8 cellular contexts compared by ENCODE assay signal in the genomic region with DNA sequence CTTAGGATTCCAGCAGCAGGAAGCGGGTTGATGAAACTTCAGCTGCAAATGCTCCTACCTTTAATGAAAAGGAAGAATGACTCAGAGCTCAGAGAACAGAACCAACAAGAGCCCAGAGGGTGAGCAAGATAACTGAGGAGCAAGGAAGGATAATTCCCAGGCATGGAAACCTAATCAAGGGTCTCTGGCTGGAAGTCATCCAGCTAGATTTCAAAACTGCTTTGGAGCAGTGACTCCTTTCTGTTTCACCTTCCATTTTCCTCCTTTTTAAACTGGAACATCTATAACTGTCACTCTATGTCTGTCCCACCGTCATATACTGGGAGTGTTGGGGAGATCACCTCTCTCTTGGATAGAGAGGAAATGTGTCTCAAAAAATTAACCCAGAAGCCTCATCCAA.
"Had no signal": no experiment of that assay in that cellular context is flagged by ENCODE, and none has a peak within 500 bp of the region (broad histone marks: within the 10 kb centered on the region; RNA-seq: fewer than 3 reads in every experiment).

No MANE protein-coding gene starts in this region.

- H3K4me2 ChIP-seq: KMS-11 had no signal

- H3K27ac ChIP-seq: HL-60, KMS-11 had no signal

- H3K9ac ChIP-seq: KMS-11 had no signal

- H3K27ac Mint-ChIP-seq: IgD-negative memory B cell had no signal

- FAIRE-seq: HepG2, HTR-8/SVneo had no signal

- ATAC-seq: HepG2 had no signal

- H3K4me1 Mint-ChIP-seq: IgD-negative memory B cell had no signal

- H3K4me3 Mint-ChIP-seq: IgD-negative memory B cell had no signal

- DNase-seq: IMR-90, KBM-7, KG1 had no signal

- H3K36me3 Mint-ChIP-seq: IgD-negative memory B cell had no signal
